8 cellular contexts compared by ENCODE assay signal in the genomic region with DNA sequence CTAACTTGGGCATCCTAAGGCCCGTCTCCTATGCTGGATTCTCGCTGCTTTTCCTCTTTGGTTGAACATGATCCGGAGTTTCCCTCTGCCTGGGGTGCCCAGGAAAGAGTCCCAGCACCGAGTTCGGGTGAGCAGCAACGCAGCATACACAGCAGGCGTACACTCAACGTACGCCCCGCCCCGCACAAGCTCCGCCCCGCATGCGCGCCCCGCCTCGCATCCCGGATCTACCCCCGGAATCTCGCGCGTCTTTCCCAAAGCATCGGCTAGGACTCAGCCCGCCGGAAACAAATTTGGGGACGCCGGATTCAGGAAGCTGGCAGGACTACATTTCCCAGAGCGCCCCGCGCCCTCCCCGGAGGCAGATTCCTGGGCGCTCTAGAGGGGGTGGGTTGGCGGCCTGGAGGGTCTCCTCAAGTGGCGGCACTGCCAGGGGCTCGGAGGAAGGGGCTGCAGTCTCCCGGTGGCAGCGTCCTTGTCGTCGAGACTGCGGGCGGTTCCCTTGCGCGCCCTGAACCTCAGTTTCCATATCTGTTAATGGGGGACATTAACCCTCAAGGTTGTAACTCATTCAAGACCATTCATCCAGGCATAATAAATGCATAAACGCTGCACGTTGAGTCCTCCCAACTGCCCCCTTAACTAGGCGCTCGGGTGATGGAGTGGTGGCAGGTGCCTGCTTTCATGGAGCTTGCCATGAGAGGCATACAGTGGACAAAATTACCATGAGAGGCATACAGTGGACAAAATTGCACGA. TPM values are rescaled to one million over a fixed set of nuclear protein-coding genes. Genes with fewer than 3 reads are reported as not detected.
A peak's percentile ranks its signal among the peaks of the same experiment; 100 is the strongest.
DNase-seq lines count a peak whose midpoint lies in the region; ATAC-seq and TF ChIP-seq lines count a peak whose summit lies in the region.

No MANE protein-coding gene starts in this region.

- DNase-seq in GM10266 (ENCODE audit: extremely low spot score) (peak; percentile 97), NCI-H128 (lab: John Stamatoyannopoulos, UW; ENCODE audit: unreplicated experiment) (peak; percentile 85), T-cell (peak; percentile 43 to 88 (median 64)), amniotic stem cell (lab: John Stamatoyannopoulos, UW) (peak; percentile 90), left cardiac atrium (peak; percentile 97), posterior cingulate gyrus (peak; percentile 92 to 100 (median 98)), type B pancreatic cell (ENCODE audit: extremely low spot score, unreplicated experiment) (peak; percentile 96)

- POLR2A ChIA-PET in T-cell (lab: Charles Lee), result interaction anchor here in 1 of 2 donors (0.7 kb wide), 1 partner anchor 152 kb away, joined by 4 read pairs; no protein-coding TSS in a partner anchor

- intact Hi-C loops in left cardiac atrium (cut with DNase I) (no loop called here), posterior cingulate gyrus (cut with DNase I) (loop anchor here (5.0 kb wide), 1 partner anchor 79 kb away; a partner anchor contains a TSS)

- peaks cover 3% of the 10 kb centered on the region for H3K36me3 Mint-ChIP-seq in T-cell
- H3K36me3 Mint-ChIP-seq in type B pancreatic cell, result no peaks in the 10 kb centered on the region

- peak overlapping the region; percentile 91 to 95 for H3K27ac Mint-ChIP-seq in T-cell
- H3K27ac Mint-ChIP-seq in type B pancreatic cell, result peak overlapping the region; percentile 94

- TF ChIP-seq CTCF in GM10266 (IDR thresholded peaks at IDR 0.05; ENCODE audit: control insufficient read depth, insufficient read depth, low read depth, missing control alignments), result no peak
- TF ChIP-seq CTCF in type B pancreatic cell (conservative IDR thresholded peaks at IDR 0.05), result no peak

- H3K4me3 Mint-ChIP-seq in T-cell (peak overlapping the region; percentile 86 to 93 (median 88)), type B pancreatic cell (peak overlapping the region; percentile 91)

- H3K4me1 Mint-ChIP-seq in T-cell, result peaks cover 32 to 42% (median 33%) of the 10 kb centered on the region in 3 donors
- peaks cover 22% of the 10 kb centered on the region for H3K4me1 Mint-ChIP-seq in type B pancreatic cell (ENCODE audit: unreplicated experiment)

- H3K9me3 Mint-ChIP-seq in T-cell, result no peaks in the 10 kb centered on the region
- no peaks in the 10 kb centered on the region for H3K9me3 Mint-ChIP-seq in type B pancreatic cell

- H3K27me3 Mint-ChIP-seq in T-cell (no peaks in the 10 kb centered on the region), type B pancreatic cell (no peaks in the 10 kb centered on the region)

- CTCF ChIA-PET in T-cell (lab: Charles Lee), result interaction anchor here (0.6 to 1.8 kb wide), 4 partner anchors 23 to 108 kb away, joined by 4 to 5 read pairs (median 4); a partner anchor contains a TSS

- ATAC-seq in HG02623 (IDR thresholded peaks at IDR 0.05; ENCODE audit: unreplicated experiment) (peak; percentile 62), T-cell (replicated peaks in 1 of 4) (peak; percentile 59 to 68 (median 64)), left cardiac atrium (peak; percentile 93 to 94)

RNA-seq across cellular contexts. Expression of a gene that starts 1.8 kb away (rescaled TPM):
- total RNA-seq in T-cell (10 to 100 TPM; 19.7 to 36.6 (median 32.4) TPM), left cardiac atrium (10 to 100 TPM in 1 of 2 donors, 1 to 10 TPM in 1; 6.3 to 10.3 TPM), type B pancreatic cell (ENCODE audit: low replicate concordance) (19.0 and 21.0 TPM in 2 replicates)

RNA-seq across cellular contexts. Expression of a gene that starts 19.4 kb away (rescaled TPM):
- not detected for total RNA-seq in T-cell
- not detected for total RNA-seq in left cardiac atrium
- total RNA-seq in type B pancreatic cell (ENCODE audit: low replicate concordance), result not detected in 2 replicates

RNA-seq across cellular contexts. Expression of a gene that starts 26.4 kb away (rescaled TPM):
- total RNA-seq in T-cell, result not detected
- not detected for total RNA-seq in left cardiac atrium
- total RNA-seq in type B pancreatic cell (ENCODE audit: low replicate concordance), result 5.0 and 7.8 TPM in 2 replicates

RNA-seq across cellular contexts. Expression of a gene that starts 33.7 kb away (rescaled TPM):
- total RNA-seq in T-cell (10 to 100 TPM; 12.1 to 20.2 (median 13.2) TPM), left cardiac atrium (10 to 100 TPM; 53.6 to 54.5 TPM), type B pancreatic cell (ENCODE audit: low replicate concordance) (37.6 and 39.3 TPM in 2 replicates)

RNA-seq across cellular contexts. Expression of a gene that starts 34.4 kb away (rescaled TPM):
- total RNA-seq in T-cell, result under 1 TPM in 4 of 5 donors, not detected in 1; 0.13 to 0.70 (median 0.34) TPM
- total RNA-seq in left cardiac atrium, result under 1 TPM; 0.52 to 0.85 TPM
- 0.74 and 2.6 TPM in 2 replicates for total RNA-seq in type B pancreatic cell (ENCODE audit: low replicate concordance)

Comparison
In these comparisons a context has a peak if more than half of its experiments do, and no peak if none do; other contexts are left out.
1. Peak in every context shown above with its lines: DNase-seq and ATAC-seq.